ENCODE assay signal across 8 cellular contexts in the genomic region with DNA sequence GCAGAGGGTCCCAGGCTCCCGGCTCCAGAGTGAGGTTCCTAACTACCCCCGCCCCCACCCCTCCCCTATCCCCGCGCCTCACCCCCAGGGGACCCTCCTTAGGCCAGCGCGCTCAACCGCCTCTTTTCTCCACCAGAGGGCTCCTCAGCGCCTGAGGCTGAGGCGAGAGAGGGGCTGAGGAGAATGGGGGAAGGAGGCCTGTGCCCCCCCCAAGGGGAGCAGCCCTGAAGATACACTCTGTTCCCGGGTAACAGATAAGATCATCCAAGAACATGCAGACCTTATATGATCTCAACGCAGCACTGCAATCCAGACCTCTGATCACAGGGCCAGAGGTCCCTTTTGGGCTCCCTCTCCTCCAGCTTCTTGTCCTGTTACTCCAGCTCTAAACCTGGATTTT. TPM values are rescaled to one million over a fixed set of nuclear protein-coding genes. Genes with fewer than 3 reads are reported as not detected.
DNase-seq lines count a peak whose midpoint lies in the region; ATAC-seq, FAIRE-seq and TF ChIP-seq lines count a peak whose summit lies in the region.

No MANE protein-coding gene starts in this region.

- H3K27ac Mint-ChIP-seq in astrocyte (ENCODE audit: unreplicated experiment) = no peak overlapping the region

- ATAC-seq in left lobe of liver (peak; percentile 58), HG02970 (IDR thresholded peaks at IDR 0.05; ENCODE audit: low FRiP score, unreplicated experiment) (no peak)
- ATAC-seq in stimulated activated naive CD8-positive, alpha-beta T cell treated with anti-CD3 and anti-CD28 coated beads, Interleukin-15, Interleukin-2, amounts not matched to agents 100 U/mL and 50 U/mL, for 24 hours = peak; percentile 71

- H3K36me3 Mint-ChIP-seq in astrocyte (ENCODE audit: low read depth, unreplicated experiment) = peaks cover 16% of the 10 kb centered on the region

- peaks cover 7% of the 10 kb centered on the region for H3K4me1 Mint-ChIP-seq in astrocyte (ENCODE audit: low read depth, unreplicated experiment)

- H3K4me3 Mint-ChIP-seq in astrocyte (ENCODE audit: unreplicated experiment) = no peak overlapping the region

- no peak for FAIRE-seq in astrocyte (lab: Jason Lieb, UNC)

- BruUV-seq in PC-9 (replicated peaks; lab: Mats Ljungman, UMichigan) = no TSS peak

- H3K27me3 ChIP-seq in PC-9 (ENCODE audit: insufficient read depth, low read depth) = no peaks in the 10 kb centered on the region
- H3K27me3 ChIP-seq in astrocyte (ENCODE audit: insufficient read depth, low read length) = no peaks in the 10 kb centered on the region

- no peaks in the 10 kb centered on the region for H3K9me2 ChIP-seq in PC-9 (ENCODE audit: insufficient read depth)

- TF ChIP-seq CTCF in GM12864 (IDR thresholded peaks at IDR 0.05; ENCODE audit: low read depth, low read length, missing control alignments) (peak; percentile 61), PC-9 (conservative IDR thresholded peaks at IDR 0.05) (peak; percentile 65), astrocyte (IDR thresholded peaks at IDR 0.05; ENCODE audit: insufficient read depth, low read depth, low read length) (peak; percentile 6)

- H3K27ac ChIP-seq in PC-9 (no peak overlapping the region), astrocyte (ENCODE audit: low read depth, low read length) (no peak overlapping the region)

- H3K36me3 ChIP-seq in PC-9 (ENCODE audit: low read depth) (peaks cover 13% of the 10 kb centered on the region), astrocyte (ENCODE audit: insufficient read depth, low read length) (peaks cover 9% of the 10 kb centered on the region)

- no peaks in the 10 kb centered on the region for H4K20me1 ChIP-seq in PC-9 (ENCODE audit: insufficient read depth)
- H4K20me1 ChIP-seq in astrocyte (ENCODE audit: insufficient read depth, low read length) = no peaks in the 10 kb centered on the region

- H3K9ac ChIP-seq in astrocyte (ENCODE audit: low read length) = no peak overlapping the region

- H3K4me1 ChIP-seq in PC-9 (replicated peaks; ENCODE audit: insufficient read depth) (no peaks in the 10 kb centered on the region), astrocyte (ENCODE audit: insufficient read depth, low read length) (no peaks in the 10 kb centered on the region)

- no peak for DNase-seq in GM12864 (ENCODE audit: low read depth)
- DNase-seq in PC-9 = no peak
- DNase-seq in astrocyte (ENCODE audit: low read depth) = no peak
- no peak for DNase-seq in left lobe of liver (ENCODE audit: low spot score)
- peak; percentile 58 for DNase-seq in stimulated activated naive CD8-positive, alpha-beta T cell treated with anti-CD3 and anti-CD28 coated beads, Interleukin-15, Interleukin-2, amounts not matched to agents 100 U/mL and 50 U/mL, for 24 hours
- DNase-seq in COR-L47 (lab: John Stamatoyannopoulos, UW) = no peak
- DNase-seq in globus pallidus (ENCODE audit: low spot score) = no peak

- H3K9me3 ChIP-seq in PC-9 (ENCODE audit: insufficient read depth, low read depth) (no peaks in the 10 kb centered on the region), astrocyte (ENCODE audit: insufficient read depth, low read depth, low read length) (no peaks in the 10 kb centered on the region)

- intact Hi-C loops in PC-9 (cut with micrococcal nuclease; ENCODE audit: unreplicated experiment) = no loop called here

- H3F3A ChIP-seq in PC-9 (ENCODE audit: insufficient read depth, low read depth) = no peaks in the 10 kb centered on the region; the same call in 1 of the 2 replicates

- CTCF ChIA-PET in PC-9 (lab: Charles Lee) = interaction anchor here (0.6 to 1.0 kb wide), 2 partner anchors 166 to 287 kb away, joined by 5 to 6 read pairs; no protein-coding TSS in a partner anchor

- H3K27me3 Mint-ChIP-seq in astrocyte (ENCODE audit: low read depth, unreplicated experiment) = peaks cover 2% of the 10 kb centered on the region

- H3K4me2 ChIP-seq in PC-9 (no peak overlapping the region), astrocyte (ENCODE audit: low read length) (no peak overlapping the region)

- H3K4me3 ChIP-seq in GM12864 (ENCODE audit: low read depth, low read length) = no peak overlapping the region
- H3K4me3 ChIP-seq in PC-9 = no peak overlapping the region
- H3K4me3 ChIP-seq in astrocyte (ENCODE audit: insufficient read depth, low read depth, low read length) = no peak overlapping the region

- POLR2A ChIA-PET in PC-9 (lab: Charles Lee; ENCODE audit: unreplicated experiment) = interaction anchor here (0.7 kb wide), 1 partner anchor 36 kb away, joined by 3 read pairs; no protein-coding TSS in a partner anchor

- no peak overlapping the region for H2AFZ ChIP-seq in PC-9
- H2AFZ ChIP-seq in astrocyte (ENCODE audit: low read depth, low read length) = no peak overlapping the region

- H3K9me3 Mint-ChIP-seq in astrocyte (ENCODE audit: unreplicated experiment) = no peaks in the 10 kb centered on the region

- no peaks in the 10 kb centered on the region for H3K79me2 ChIP-seq in PC-9 (ENCODE audit: low read depth)
- H3K79me2 ChIP-seq in astrocyte (ENCODE audit: insufficient read depth, low read length) = no peaks in the 10 kb centered on the region

RNA-seq across cellular contexts. Expression of gene MRPS10, which starts 43.3 kb away (rescaled TPM):
- total RNA-seq in PC-9 (2021) (38.7 and 56.5 TPM in 2 replicates), astrocyte (32.1 and 32.5 TPM in 2 replicates), left lobe of liver (18.1 TPM)

Comparison
In these comparisons a context has a peak if more than half of its experiments do, and no peak if none do; other contexts are left out.
1. CTCF ChIP-seq: peak in every context shown above with its lines; median percentile 65 in PC-9; 61 in GM12864; 6 in astrocyte.